Comparison of ENCODE assay signal across 30 cellular contexts in the genomic region with DNA sequence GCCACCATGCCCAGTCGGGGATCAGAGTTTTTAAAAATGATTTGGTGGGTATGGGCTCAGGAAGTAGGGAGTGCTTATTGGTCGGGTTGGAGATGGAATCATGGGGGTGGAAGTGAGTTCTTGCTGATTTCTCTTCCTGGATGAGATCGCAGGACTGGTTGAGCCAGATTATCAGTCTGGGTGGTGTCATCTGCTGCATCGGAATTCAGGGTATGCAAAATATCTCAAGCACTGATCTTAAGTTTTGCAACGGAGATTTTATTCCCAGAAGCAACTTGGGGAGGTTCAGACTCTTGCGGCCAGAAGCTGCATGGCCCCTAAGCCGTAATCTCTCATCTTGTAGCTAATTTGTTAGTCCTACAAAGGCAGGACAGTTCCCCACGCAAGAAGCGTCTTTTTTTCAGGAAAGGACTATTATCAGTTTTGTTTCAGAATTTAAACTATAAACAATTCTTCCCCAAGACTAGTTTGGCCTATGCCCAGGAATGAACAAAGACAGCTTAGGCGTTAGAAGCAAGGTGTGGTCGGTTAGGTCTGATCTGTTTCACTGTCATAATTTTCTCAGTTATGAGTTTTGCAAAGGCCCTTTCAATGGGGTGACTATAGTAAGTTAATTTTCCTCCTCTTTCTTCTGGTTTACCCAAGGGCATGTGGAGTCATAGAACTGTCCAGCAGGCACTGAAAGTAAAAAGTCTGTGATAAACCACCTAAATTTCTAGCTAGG. TPM values are rescaled to one million over a fixed set of nuclear protein-coding genes. Genes with fewer than 3 reads are reported as not detected.
DNase-seq lines count a peak whose midpoint lies in the region; ATAC-seq, FAIRE-seq and TF ChIP-seq lines count a peak whose summit lies in the region.
"Had no signal": no experiment of that assay in that cellular context is flagged by ENCODE, and none has a peak within 500 bp of the region (broad histone marks: within the 10 kb centered on the region; RNA-seq: fewer than 3 reads in every experiment).

No MANE protein-coding gene starts in this region.

- DNase-seq in EH (ENCODE audit: low read depth) (peak; percentile 6), bronchial epithelial cell (ENCODE audit: low read depth) (peak; percentile 7), iris pigment epithelial cell (ENCODE audit: low read depth) (peak; percentile 53), prostate gland (ENCODE audit: low spot score) (peak; percentile 8), medulla oblongata (ENCODE audit: extremely low spot score) (no peak)
- DNase-seq: activated CD4-positive, alpha-beta memory T cell treated with anti-CD3 and anti-CD28 coated beads for 36 hours; activated effector memory CD4-positive, alpha-beta T cell treated with anti-CD3 and anti-CD28 coated beads, Interleukin-2, amount 50 U/mL, for 16 hours; activated T-cell treated with anti-CD3 and anti-CD28 coated beads for 4 hours; cortex of kidney; glutamatergic neuron; HFFc6; naive B cell; NCI-H1417; NCI-H2081; NCI-H446 treated with DMSO at 0.1 percent for 48 hours; nucleus accumbens; SHP77 treated with DMSO at 0.1 percent for 48 hours; stimulated activated CD4-positive, alpha-beta T cell treated with anti-CD3 and anti-CD28 coated beads, Interleukin-2, amount 100 ng/mL, for 48 hours; SW 1271 had no signal

- WGBS in prostate gland, result 28% methylated on average over 11 of the region's 11 CpGs

- H3K4me1 ChIP-seq in prostate gland (replicated peaks), result no peaks in the 10 kb centered on the region

- no peaks in the 10 kb centered on the region for H3K9me3 ChIP-seq in prostate gland
- H3K9me3 ChIP-seq: suprapubic skin, vagina had no signal

- no peak for TF ChIP-seq CTCF in bronchial epithelial cell (IDR thresholded peaks at IDR 0.05; ENCODE audit: insufficient read depth, low read length, severe bottlenecking)
- no peak for TF ChIP-seq CTCF in prostate gland (IDR thresholded peaks at IDR 0.05)

- H3K27me3 ChIP-seq in bronchial epithelial cell (ENCODE audit: control insufficient read depth, insufficient read depth, low read length) (no peaks in the 10 kb centered on the region), prostate gland (replicated peaks; ENCODE audit: insufficient read depth) (no peaks in the 10 kb centered on the region)
- H3K27me3 ChIP-seq: suprapubic skin, vagina had no signal

- FAIRE-seq in bronchial epithelial cell (lab: Jason Lieb, UNC), result peak; percentile 36
- FAIRE-seq: K562 had no signal

- no peak for TF ChIP-seq POLR2A in prostate gland (IDR thresholded peaks at IDR 0.05)

- H3K4me3 ChIP-seq in bronchial epithelial cell (ENCODE audit: low read depth, low read length) (no peak overlapping the region), prostate gland (no peak overlapping the region)
- H3K4me3 ChIP-seq: K562, suprapubic skin, vagina had no signal

- H3K36me3 ChIP-seq in bronchial epithelial cell (ENCODE audit: control insufficient read depth, insufficient read depth, low read length) (no peaks in the 10 kb centered on the region), prostate gland (no peaks in the 10 kb centered on the region)
- H3K36me3 ChIP-seq: suprapubic skin, vagina had no signal

- H3K27ac ChIP-seq in prostate gland, result no peak overlapping the region
- H3K27ac ChIP-seq: suprapubic skin, vagina had no signal

- intact Hi-C loops in prostate gland (cut with DNase I), result no loop called here

- ATAC-seq in HG03378 (IDR thresholded peaks at IDR 0.05; ENCODE audit: unreplicated experiment) (no peak), HG03095 (IDR thresholded peaks at IDR 0.05; ENCODE audit: unreplicated experiment) (no peak), HG03039 (IDR thresholded peaks at IDR 0.05; ENCODE audit: unreplicated experiment) (no peak)
- ATAC-seq: activated CD4-positive, CD25-positive, alpha-beta regulatory T cell treated with anti-CD3 and anti-CD28 coated beads, Interleukin-2, amount 50 U/mL, for 24 hours; K562; stimulated activated memory B cell treated with anti-CD40 and anti-IgM and Interleukin-4, amounts not matched to agents 10 μg/mL and 1 μg/mL and 100 μg/mL, for 72 hours had no signal

RNA-seq across cellular contexts. Expression of a gene that starts 1.4 kb away (rescaled TPM):
- total RNA-seq in bronchial epithelial cell, result not detected in 2 replicates
- under 1 TPM in 1 of 2 donors, not detected in 1; 0.40 TPM for total RNA-seq in prostate gland
- total RNA-seq: activated CD4-positive, alpha-beta memory T cell treated with anti-CD3 and anti-CD28 coated beads for 36 hours; G401; HFFc6; K562; MCF 10A; renal cortical epithelial cell; suprapubic skin; vagina had no signal

RNA-seq across cellular contexts. Expression of a gene that starts 30.1 kb away (rescaled TPM):
- total RNA-seq in bronchial epithelial cell (not detected in 2 replicates), prostate gland (1 to 10 TPM; 4.1 to 7.7 TPM)
- total RNA-seq: G401, HFFc6, K562, renal cortical epithelial cell had no signal
